In the genomic region with DNA sequence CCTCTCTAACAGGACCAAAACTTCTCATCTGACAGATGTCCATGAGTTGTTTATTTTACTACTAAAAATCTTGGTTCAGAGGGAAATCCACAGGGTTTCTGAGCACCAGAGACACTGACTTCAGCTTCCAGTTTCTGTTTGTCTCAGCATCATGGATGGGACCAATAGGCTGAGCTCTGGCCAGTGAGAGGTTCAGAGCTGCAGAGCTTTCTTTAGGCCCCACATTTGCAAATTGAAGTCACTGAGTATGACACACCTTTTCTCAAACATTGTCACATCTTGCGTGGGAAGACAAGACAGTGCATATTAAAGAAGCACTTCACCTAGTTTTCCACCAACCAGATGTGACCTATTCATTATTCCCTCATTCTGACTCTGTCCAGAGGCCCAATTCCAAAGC, we compare ENCODE assay signal across 1 cellular context.
TF ChIP-seq lines count a peak whose summit lies in the region.

No MANE protein-coding gene starts in this region.

TF ChIP-seq in GM12878, 131 proteins besides CTCF, POLR2A, EP300 and RAD21:
- TF ChIP-seq NR2C2 (IDR thresholded peaks at IDR 0.05; ENCODE audit: borderline replicate concordance, control insufficient read depth, insufficient read length, low read depth) (no peak), CREB1 (IDR thresholded peaks at IDR 0.05; ENCODE audit: low read depth) (peak; percentile 72), SMC3 (IDR thresholded peaks at IDR 0.05; ENCODE audit: borderline replicate concordance, low read length) (no peak), JUNB (IDR thresholded peaks at IDR 0.05) (peak; percentile 54), CHD4 (IDR thresholded peaks at IDR 0.05) (no peak), BCL11A (IDR thresholded peaks at IDR 0.05; ENCODE audit: low read depth, low read length) (no peak), HDAC2 (IDR thresholded peaks at IDR 0.05) (no peak), RELA (IDR thresholded peaks at IDR 0.05; ENCODE audit: borderline replicate concordance, partially characterized antibody) (no peak), JUND (IDR thresholded peaks at IDR 0.05; ENCODE audit: low read depth, low read length) (no peak), USF2 (IDR thresholded peaks at IDR 0.05; ENCODE audit: borderline replicate concordance, low read depth, low read length) (no peak), MYC (IDR thresholded peaks at IDR 0.05; ENCODE audit: insufficient read depth, insufficient read length, insufficient replicate concordance, low read length, severe bottlenecking) (no peak), ZNF592 (IDR thresholded peaks at IDR 0.05) (no peak), GATAD2B (conservative IDR thresholded peaks at IDR 0.05; ENCODE audit: low read depth) (no peak)
TF ChIP-seq in GM12878: peak in this region for 2.
